2 cellular contexts compared by ENCODE assay signal in the genomic region with DNA sequence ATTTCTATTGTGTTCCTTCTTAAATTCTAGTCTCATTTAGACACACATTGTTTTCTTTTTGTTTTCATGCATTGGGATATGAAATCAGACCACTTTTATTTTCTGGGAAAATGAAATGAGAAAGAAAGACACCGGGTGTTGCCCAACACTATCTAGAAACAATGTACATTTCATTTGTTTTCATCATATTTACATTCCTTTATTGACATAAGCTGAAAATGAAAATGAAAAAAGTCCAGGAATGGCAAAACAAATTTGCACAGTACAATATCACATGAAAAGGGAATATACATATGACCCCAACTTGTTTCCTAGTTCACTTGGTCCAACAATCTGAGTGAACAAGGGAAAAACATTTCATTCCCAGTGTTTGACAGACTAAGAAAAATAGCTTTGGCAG.
TF ChIP-seq lines count a peak whose summit lies in the region.

No MANE protein-coding gene starts in this region.

TF ChIP-seq in HepG2, 621 proteins besides CTCF, POLR2A, EP300 and RAD21 (continues in another document):
- TF ChIP-seq, protein P1, sequence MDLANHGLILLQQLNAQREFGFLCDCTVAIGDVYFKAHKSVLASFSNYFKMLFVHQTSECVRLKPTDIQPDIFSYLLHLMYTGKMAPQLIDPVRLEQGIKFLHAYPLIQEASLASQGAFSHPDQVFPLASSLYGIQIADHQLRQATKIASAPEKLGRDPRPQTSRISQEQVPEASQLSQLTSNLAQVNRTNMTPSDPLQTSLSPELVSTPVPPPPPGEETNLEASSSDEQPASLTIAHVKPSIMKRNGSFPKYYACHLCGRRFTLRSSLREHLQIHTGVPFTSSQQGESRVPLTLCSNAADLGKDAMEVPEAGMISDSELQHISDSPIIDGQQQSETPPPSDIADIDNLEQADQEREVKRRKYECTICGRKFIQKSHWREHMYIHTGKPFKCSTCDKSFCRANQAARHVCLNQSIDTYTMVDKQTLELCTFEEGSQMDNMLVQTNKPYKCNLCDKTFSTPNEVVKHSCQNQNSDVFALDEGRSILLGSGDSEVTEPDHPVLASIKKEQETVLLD (CRISPR knock-in tag; IDR thresholded peaks at IDR 0.05; ENCODE audit: low read depth), result no peak
- TF ChIP-seq ZBTB42 (CRISPR knock-in tag; IDR thresholded peaks at IDR 0.05) (no peak), ETV6 (CRISPR knock-in tag; conservative IDR thresholded peaks at IDR 0.05) (no peak), ZNF703 (CRISPR knock-in tag; IDR thresholded peaks at IDR 0.05; ENCODE audit: borderline replicate concordance) (no peak), SMC3 (IDR thresholded peaks at IDR 0.05; ENCODE audit: low read length) (no peak), ELF4 (CRISPR knock-in tag; IDR thresholded peaks at IDR 0.05; ENCODE audit: borderline replicate concordance) (no peak), CENPT (CRISPR knock-in tag; IDR thresholded peaks at IDR 0.05; ENCODE audit: low read depth) (no peak), ZNF451 (CRISPR knock-in tag; IDR thresholded peaks at IDR 0.05) (no peak), FOSL1 (CRISPR knock-in tag; IDR thresholded peaks at IDR 0.05; ENCODE audit: borderline replicate concordance) (no peak), FOXA3 (CRISPR knock-in tag; IDR thresholded peaks at IDR 0.05) (peak; percentile 91), ASH2L (IDR thresholded peaks at IDR 0.05; ENCODE audit: insufficient read length, low read depth, low read length) (no peak), HIVEP1 (CRISPR knock-in tag; IDR thresholded peaks at IDR 0.05) (no peak), TCF7L2 (IDR thresholded peaks at IDR 0.05; ENCODE audit: low read depth, low read length) (no peak), CEBPG (CRISPR knock-in tag; IDR thresholded peaks at IDR 0.05) (peak; percentile 56; the same call in 1 of the 2 replicates), ZBTB7B (CRISPR knock-in tag; IDR thresholded peaks at IDR 0.05) (no peak), CEBPB (IDR thresholded peaks at IDR 0.05; ENCODE audit: borderline replicate concordance, low read depth, low read length) (peak; percentile 75; the same call in 1 of the 2 replicates)
- TF ChIP-seq, protein P2, sequence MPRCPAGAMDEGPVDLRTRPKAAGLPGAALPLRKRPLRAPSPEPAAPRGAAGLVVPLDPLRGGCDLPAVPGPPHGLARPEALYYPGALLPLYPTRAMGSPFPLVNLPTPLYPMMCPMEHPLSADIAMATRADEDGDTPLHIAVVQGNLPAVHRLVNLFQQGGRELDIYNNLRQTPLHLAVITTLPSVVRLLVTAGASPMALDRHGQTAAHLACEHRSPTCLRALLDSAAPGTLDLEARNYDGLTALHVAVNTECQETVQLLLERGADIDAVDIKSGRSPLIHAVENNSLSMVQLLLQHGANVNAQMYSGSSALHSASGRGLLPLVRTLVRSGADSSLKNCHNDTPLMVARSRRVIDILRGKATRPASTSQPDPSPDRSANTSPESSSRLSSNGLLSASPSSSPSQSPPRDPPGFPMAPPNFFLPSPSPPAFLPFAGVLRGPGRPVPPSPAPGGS (CRISPR knock-in tag; IDR thresholded peaks at IDR 0.05), result no peak
- TF ChIP-seq, protein P3, sequence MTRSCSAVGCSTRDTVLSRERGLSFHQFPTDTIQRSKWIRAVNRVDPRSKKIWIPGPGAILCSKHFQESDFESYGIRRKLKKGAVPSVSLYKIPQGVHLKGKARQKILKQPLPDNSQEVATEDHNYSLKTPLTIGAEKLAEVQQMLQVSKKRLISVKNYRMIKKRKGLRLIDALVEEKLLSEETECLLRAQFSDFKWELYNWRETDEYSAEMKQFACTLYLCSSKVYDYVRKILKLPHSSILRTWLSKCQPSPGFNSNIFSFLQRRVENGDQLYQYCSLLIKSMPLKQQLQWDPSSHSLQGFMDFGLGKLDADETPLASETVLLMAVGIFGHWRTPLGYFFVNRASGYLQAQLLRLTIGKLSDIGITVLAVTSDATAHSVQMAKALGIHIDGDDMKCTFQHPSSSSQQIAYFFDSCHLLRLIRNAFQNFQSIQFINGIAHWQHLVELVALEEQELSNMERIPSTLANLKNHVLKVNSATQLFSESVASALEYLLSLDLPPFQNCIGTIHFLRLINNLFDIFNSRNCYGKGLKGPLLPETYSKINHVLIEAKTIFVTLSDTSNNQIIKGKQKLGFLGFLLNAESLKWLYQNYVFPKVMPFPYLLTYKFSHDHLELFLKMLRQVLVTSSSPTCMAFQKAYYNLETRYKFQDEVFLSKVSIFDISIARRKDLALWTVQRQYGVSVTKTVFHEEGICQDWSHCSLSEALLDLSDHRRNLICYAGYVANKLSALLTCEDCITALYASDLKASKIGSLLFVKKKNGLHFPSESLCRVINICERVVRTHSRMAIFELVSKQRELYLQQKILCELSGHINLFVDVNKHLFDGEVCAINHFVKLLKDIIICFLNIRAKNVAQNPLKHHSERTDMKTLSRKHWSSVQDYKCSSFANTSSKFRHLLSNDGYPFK (CRISPR knock-in tag; IDR thresholded peaks at IDR 0.05; ENCODE audit: borderline replicate concordance), result no peak
- TF ChIP-seq, protein P4, sequence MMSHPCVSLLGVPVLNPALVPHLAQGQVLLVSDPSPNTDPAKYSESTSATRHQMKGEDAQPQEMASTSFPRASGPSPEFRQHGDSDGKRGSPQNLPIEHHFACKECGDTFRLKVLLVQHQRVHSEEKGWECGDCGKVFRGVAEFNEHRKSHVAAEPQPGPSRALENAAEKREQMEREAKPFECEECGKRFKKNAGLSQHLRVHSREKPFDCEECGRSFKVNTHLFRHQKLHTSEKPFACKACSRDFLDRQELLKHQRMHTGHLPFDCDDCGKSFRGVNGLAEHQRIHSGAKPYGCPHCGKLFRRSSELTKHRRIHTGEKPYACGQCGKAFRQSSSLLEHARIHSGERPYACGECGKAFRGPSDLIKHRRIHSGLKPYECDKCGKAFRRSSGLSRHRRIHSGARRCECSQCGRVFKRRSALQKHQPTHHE (CRISPR knock-in tag; IDR thresholded peaks at IDR 0.05; ENCODE audit: borderline replicate concordance), result no peak
- TF ChIP-seq, protein P5, sequence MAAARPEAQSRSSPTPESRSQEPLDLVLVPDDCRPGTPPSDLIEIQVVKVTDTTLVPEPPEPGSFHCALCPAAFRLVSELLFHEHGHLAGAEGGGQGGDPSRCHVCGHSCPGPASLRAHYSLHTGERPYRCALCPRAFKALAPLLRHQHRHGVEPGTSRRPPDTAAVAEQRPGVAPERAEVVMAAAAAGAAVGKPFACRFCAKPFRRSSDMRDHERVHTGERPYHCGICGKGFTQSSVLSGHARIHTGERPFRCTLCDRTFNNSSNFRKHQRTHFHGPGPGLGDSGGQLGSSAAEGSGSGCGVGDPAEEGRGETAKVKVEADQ (CRISPR knock-in tag; IDR thresholded peaks at IDR 0.05; ENCODE audit: borderline replicate concordance), result no peak
- TF ChIP-seq, protein P6, sequence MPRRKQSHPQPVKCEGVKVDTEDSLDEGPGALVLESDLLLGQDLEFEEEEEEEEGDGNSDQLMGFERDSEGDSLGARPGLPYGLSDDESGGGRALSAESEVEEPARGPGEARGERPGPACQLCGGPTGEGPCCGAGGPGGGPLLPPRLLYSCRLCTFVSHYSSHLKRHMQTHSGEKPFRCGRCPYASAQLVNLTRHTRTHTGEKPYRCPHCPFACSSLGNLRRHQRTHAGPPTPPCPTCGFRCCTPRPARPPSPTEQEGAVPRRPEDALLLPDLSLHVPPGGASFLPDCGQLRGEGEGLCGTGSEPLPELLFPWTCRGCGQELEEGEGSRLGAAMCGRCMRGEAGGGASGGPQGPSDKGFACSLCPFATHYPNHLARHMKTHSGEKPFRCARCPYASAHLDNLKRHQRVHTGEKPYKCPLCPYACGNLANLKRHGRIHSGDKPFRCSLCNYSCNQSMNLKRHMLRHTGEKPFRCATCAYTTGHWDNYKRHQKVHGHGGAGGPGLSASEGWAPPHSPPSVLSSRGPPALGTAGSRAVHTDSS (CRISPR knock-in tag; conservative IDR thresholded peaks at IDR 0.05), result no peak

TF ChIP-seq in WTC11, 78 proteins besides CTCF, POLR2A, EP300 and RAD21:
- TF ChIP-seq, protein P7, sequence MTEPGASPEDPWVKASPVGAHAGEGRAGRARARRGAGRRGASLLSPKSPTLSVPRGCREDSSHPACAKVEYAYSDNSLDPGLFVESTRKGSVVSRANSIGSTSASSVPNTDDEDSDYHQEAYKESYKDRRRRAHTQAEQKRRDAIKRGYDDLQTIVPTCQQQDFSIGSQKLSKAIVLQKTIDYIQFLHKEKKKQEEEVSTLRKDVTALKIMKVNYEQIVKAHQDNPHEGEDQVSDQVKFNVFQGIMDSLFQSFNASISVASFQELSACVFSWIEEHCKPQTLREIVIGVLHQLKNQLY (CRISPR knock-in tag; IDR thresholded peaks at IDR 0.05), result no peak
- TF ChIP-seq GTF2I (CRISPR knock-in tag; conservative IDR thresholded peaks at IDR 0.05), result no peak
- TF ChIP-seq GABPB1 (CRISPR knock-in tag; IDR thresholded peaks at IDR 0.05), result peak; percentile 38; the same call in 1 of the 2 replicates
- TF ChIP-seq ZNF317 (CRISPR knock-in tag; IDR thresholded peaks at IDR 0.05; ENCODE audit: borderline replicate concordance, low read depth), result no peak
TF ChIP-seq in WTC11: peak in this region for 1.
